15 cellular contexts compared by ENCODE assay signal in the genomic region with DNA sequence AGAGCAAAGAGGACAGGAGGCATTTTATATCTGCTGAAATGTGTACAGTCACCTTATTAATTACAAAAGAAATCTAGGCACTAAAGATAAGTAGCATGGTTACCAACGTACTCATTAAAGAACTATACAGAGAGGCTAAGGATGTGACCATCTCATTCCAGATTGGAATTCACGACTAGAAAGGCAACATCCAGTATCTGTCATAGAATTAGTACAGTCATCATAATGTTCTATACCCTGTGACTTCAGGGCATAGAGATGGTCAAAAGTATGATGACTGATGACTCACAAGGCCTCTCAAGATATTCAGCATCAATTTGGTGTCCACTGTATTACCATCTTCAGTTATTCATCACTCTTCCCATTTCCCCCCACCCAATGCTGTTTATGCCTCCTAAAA.
DNase-seq lines count a peak whose midpoint lies in the region; ATAC-seq, FAIRE-seq and TF ChIP-seq lines count a peak whose summit lies in the region.
"Had no signal": no experiment of that assay in that cellular context is flagged by ENCODE, and none has a peak within 500 bp of the region (broad histone marks: within the 10 kb centered on the region; RNA-seq: fewer than 3 reads in every experiment).

No MANE protein-coding gene starts in this region.

- no peaks in the 10 kb centered on the region for H3K27me3 Mint-ChIP-seq in activated T-cell treated with anti-CD3 and anti-CD28 coated beads, Interleukin-2, amount 50 U/mL, for 24 hours
- no peaks in the 10 kb centered on the region for H3K27me3 Mint-ChIP-seq in activated T-helper 2 cell treated with anti-CD3 and anti-CD28 coated beads, Interferon-gamma antibody, Interleukin-2, Interleukin-4, amounts not matched to agents 10 μg/mL and 5 μg/mL and 100 μg/mL, durations not matched to agents 14 hours and 24 hours and 36 hours (ENCODE audit: low read depth)
- H3K27me3 Mint-ChIP-seq in GM23338 (ENCODE audit: insufficient read depth, low read depth, poor library complexity): no peaks in the 10 kb centered on the region
- H3K27me3 Mint-ChIP-seq: dendritic cell treated with granulocyte-macrophage colony-stimulating factor and Interleukin-4, amounts not matched to agents 40 ng/mL and 50 ng/mL, for 4 days; natural killer cell treated with Interleukin-12 subunit alpha and Interleukin-12 subunit beta and Interleukin-15 and Interleukin-18, amount 100 ng/mL, for 72 hours had no signal

- no peak for TF ChIP-seq CTCF in GM23338 (conservative IDR thresholded peaks at IDR 0.05; ENCODE audit: low read depth in 2 of 2)

- H3K4me1 ChIP-seq in muscle layer of duodenum (ENCODE audit: control insufficient read depth in 1 of 2, insufficient read depth in 2 of 2, low read length in 2 of 2): peaks cover 17 to 22% of the 10 kb centered on the region in 2 donors
- H3K4me1 ChIP-seq in GM23338 (ENCODE audit: insufficient read depth): no peaks in the 10 kb centered on the region

- H3K27me3 ChIP-seq in muscle layer of duodenum (ENCODE audit: low read depth, low read length): no peaks in the 10 kb centered on the region
- H3K27me3 ChIP-seq in GM23338 (ENCODE audit: insufficient read depth): no peaks in the 10 kb centered on the region
- H3K27me3 ChIP-seq: gastrocnemius medialis, upper lobe of left lung had no signal

- H3K4me3 Mint-ChIP-seq in activated T-cell treated with anti-CD3 and anti-CD28 coated beads, Interleukin-2, amount 50 U/mL, for 24 hours: peak overlapping the region; percentile 65
- peak overlapping the region; percentile 3 for H3K4me3 Mint-ChIP-seq in activated T-helper 2 cell treated with anti-CD3 and anti-CD28 coated beads, Interferon-gamma antibody, Interleukin-2, Interleukin-4, amounts not matched to agents 10 μg/mL and 5 μg/mL and 100 μg/mL, durations not matched to agents 14 hours and 24 hours and 36 hours (ENCODE audit: low read depth)
- no peak overlapping the region for H3K4me3 Mint-ChIP-seq in GM23338
- H3K4me3 Mint-ChIP-seq: dendritic cell treated with granulocyte-macrophage colony-stimulating factor and Interleukin-4, amounts not matched to agents 40 ng/mL and 50 ng/mL, for 4 days; natural killer cell treated with Interleukin-12 subunit alpha and Interleukin-12 subunit beta and Interleukin-15 and Interleukin-18, amount 100 ng/mL, for 72 hours; WTC11 had no signal

- no peaks in the 10 kb centered on the region for H3K9me3 ChIP-seq in muscle layer of duodenum (ENCODE audit: control insufficient read depth in 1 of 2, low read length in 2 of 2)
- H3K9me3 ChIP-seq: gastrocnemius medialis, upper lobe of left lung had no signal

- H3K4me3 ChIP-seq in muscle layer of duodenum (ENCODE audit: low read depth in 1 of 2, low read length in 2 of 2) (no peak overlapping the region), GM23338 (no peak overlapping the region)
- H3K4me3 ChIP-seq: gastrocnemius medialis, upper lobe of left lung had no signal

- H3K4me2 ChIP-seq in GM23338: no peak overlapping the region

- intact Hi-C loops in activated T-helper 2 cell treated with anti-CD3 and anti-CD28 coated beads, Interferon-gamma antibody, Interleukin-2, Interleukin-4, amounts not matched to agents 10 μg/mL and 5 μg/mL and 100 μg/mL, durations not matched to agents 14 hours and 24 hours and 36 hours (cut with micrococcal nuclease): loop anchor here (5.0 kb wide), 1 partner anchor 342 kb away; no protein-coding TSS in a partner anchor

- H2AFZ ChIP-seq in GM23338: no peak overlapping the region

- peak overlapping the region; percentile 60 for H3K27ac ChIP-seq in muscle layer of duodenum (ENCODE audit: low read length)
- no peak overlapping the region for H3K27ac ChIP-seq in GM23338 (ENCODE audit: low read depth)
- H3K27ac ChIP-seq: gastrocnemius medialis, upper lobe of left lung had no signal

- H3K9me3 Mint-ChIP-seq in activated T-cell treated with anti-CD3 and anti-CD28 coated beads, Interleukin-2, amount 50 U/mL, for 24 hours: peaks cover 16% of the 10 kb centered on the region
- peaks cover 23% of the 10 kb centered on the region for H3K9me3 Mint-ChIP-seq in activated T-helper 2 cell treated with anti-CD3 and anti-CD28 coated beads, Interferon-gamma antibody, Interleukin-2, Interleukin-4, amounts not matched to agents 10 μg/mL and 5 μg/mL and 100 μg/mL, durations not matched to agents 14 hours and 24 hours and 36 hours
- H3K9me3 Mint-ChIP-seq in GM23338: no peaks in the 10 kb centered on the region
- H3K9me3 Mint-ChIP-seq: dendritic cell treated with granulocyte-macrophage colony-stimulating factor and Interleukin-4, amounts not matched to agents 40 ng/mL and 50 ng/mL, for 4 days had no signal

- TF ChIP-seq POLR2A in H54 (IDR thresholded peaks at IDR 0.05; ENCODE audit: low read depth, low read length): no peak

- no peak for ATAC-seq in GM23338
- ATAC-seq: gastrocnemius medialis, WTC11 had no signal

- no peak for DNase-seq in activated T-cell treated with anti-CD3 and anti-CD28 coated beads, Interleukin-2, amount 50 U/mL, for 24 hours
- DNase-seq in activated T-cell treated with anti-CD3 and anti-CD28 coated beads for 4 hours: no peak
- no peak for DNase-seq in H54 (ENCODE audit: insufficient read length, low spot score)
- no peak for DNase-seq in activated T-helper 2 cell treated with anti-CD3 and anti-CD28 coated beads, Interferon-gamma antibody, Interleukin-2, Interleukin-4, amounts not matched to agents 10 μg/mL and 5 μg/mL and 100 μg/mL, durations not matched to agents 14 hours and 24 hours and 36 hours (ENCODE audit: low spot score)
- no peak for DNase-seq in SHP77 treated with DMSO at 0.1 percent for 48 hours (lab: John Stamatoyannopoulos, UW)
- DNase-seq in dedifferentiated amniotic fluid mesenchymal stem cell (ENCODE audit: extremely low spot score): no peak
- DNase-seq in GM23338 (ENCODE audit: low spot score): no peak
- DNase-seq: gastrocnemius medialis, NCI-H1048, NCI-H774, upper lobe of left lung had no signal

- peaks cover 82% of the 10 kb centered on the region for H3K4me1 Mint-ChIP-seq in activated T-cell treated with anti-CD3 and anti-CD28 coated beads, Interleukin-2, amount 50 U/mL, for 24 hours (ENCODE audit: low read depth)
- H3K4me1 Mint-ChIP-seq in activated T-helper 2 cell treated with anti-CD3 and anti-CD28 coated beads, Interferon-gamma antibody, Interleukin-2, Interleukin-4, amounts not matched to agents 10 μg/mL and 5 μg/mL and 100 μg/mL, durations not matched to agents 14 hours and 24 hours and 36 hours (ENCODE audit: low read depth): peaks cover 69% of the 10 kb centered on the region
- no peaks in the 10 kb centered on the region for H3K4me1 Mint-ChIP-seq in GM23338

- peak; percentile 58 for FAIRE-seq in H54 (lab: Jason Lieb, UNC)

- H4K20me1 ChIP-seq in GM23338 (replicated peaks; ENCODE audit: insufficient read depth): no peaks in the 10 kb centered on the region

- no peaks in the 10 kb centered on the region for H3K79me2 ChIP-seq in GM23338 (replicated peaks; ENCODE audit: insufficient read depth)

- H3K9me2 ChIP-seq in GM23338 (ENCODE audit: insufficient read depth): peaks cover 4% of the 10 kb centered on the region; the same call in 1 of the 2 replicates

- peak overlapping the region; percentile 77 for H3K27ac Mint-ChIP-seq in activated T-cell treated with anti-CD3 and anti-CD28 coated beads, Interleukin-2, amount 50 U/mL, for 24 hours
- H3K27ac Mint-ChIP-seq in activated T-helper 2 cell treated with anti-CD3 and anti-CD28 coated beads, Interferon-gamma antibody, Interleukin-2, Interleukin-4, amounts not matched to agents 10 μg/mL and 5 μg/mL and 100 μg/mL, durations not matched to agents 14 hours and 24 hours and 36 hours: peak overlapping the region; percentile 20
- H3K27ac Mint-ChIP-seq in GM23338: no peak overlapping the region
- H3K27ac Mint-ChIP-seq: dendritic cell treated with granulocyte-macrophage colony-stimulating factor and Interleukin-4, amounts not matched to agents 40 ng/mL and 50 ng/mL, for 4 days; WTC11 had no signal

- H3K36me3 ChIP-seq in muscle layer of duodenum (ENCODE audit: control insufficient read depth in 1 of 2, insufficient read depth in 2 of 2, low read length in 2 of 2): no peaks in the 10 kb centered on the region
- no peaks in the 10 kb centered on the region for H3K36me3 ChIP-seq in GM23338 (ENCODE audit: insufficient read depth)
- H3K36me3 ChIP-seq: gastrocnemius medialis, upper lobe of left lung had no signal

- H3K36me3 Mint-ChIP-seq in activated T-cell treated with anti-CD3 and anti-CD28 coated beads, Interleukin-2, amount 50 U/mL, for 24 hours (ENCODE audit: low read depth): peaks cover 19% of the 10 kb centered on the region
- peaks cover 29% of the 10 kb centered on the region for H3K36me3 Mint-ChIP-seq in activated T-helper 2 cell treated with anti-CD3 and anti-CD28 coated beads, Interferon-gamma antibody, Interleukin-2, Interleukin-4, amounts not matched to agents 10 μg/mL and 5 μg/mL and 100 μg/mL, durations not matched to agents 14 hours and 24 hours and 36 hours (ENCODE audit: low read depth)
- H3K36me3 Mint-ChIP-seq in GM23338 (ENCODE audit: low read depth): no peaks in the 10 kb centered on the region
- H3K36me3 Mint-ChIP-seq: WTC11 had no signal

- no peaks in the 10 kb centered on the region for H3F3A ChIP-seq in GM23338 (replicated peaks; ENCODE audit: low read depth)

TF ChIP-seq in GM23338, 12 proteins besides CTCF, POLR2A, EP300 and RAD21 (continues in another document):
- TF ChIP-seq NANOG (IDR thresholded peaks at IDR 0.05; ENCODE audit: borderline replicate concordance) (no peak), POLR2AphosphoS5 (IDR thresholded peaks at IDR 0.05; ENCODE audit: low read depth) (no peak), EZH2phosphoT487 (IDR thresholded peaks at IDR 0.05; ENCODE audit: unreplicated experiment) (no peak)
- TF ChIP-seq, protein P1, sequence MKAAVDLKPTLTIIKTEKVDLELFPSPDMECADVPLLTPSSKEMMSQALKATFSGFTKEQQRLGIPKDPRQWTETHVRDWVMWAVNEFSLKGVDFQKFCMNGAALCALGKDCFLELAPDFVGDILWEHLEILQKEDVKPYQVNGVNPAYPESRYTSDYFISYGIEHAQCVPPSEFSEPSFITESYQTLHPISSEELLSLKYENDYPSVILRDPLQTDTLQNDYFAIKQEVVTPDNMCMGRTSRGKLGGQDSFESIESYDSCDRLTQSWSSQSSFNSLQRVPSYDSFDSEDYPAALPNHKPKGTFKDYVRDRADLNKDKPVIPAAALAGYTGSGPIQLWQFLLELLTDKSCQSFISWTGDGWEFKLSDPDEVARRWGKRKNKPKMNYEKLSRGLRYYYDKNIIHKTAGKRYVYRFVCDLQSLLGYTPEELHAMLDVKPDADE (IDR thresholded peaks at IDR 0.05): no peak
